Comparison of ENCODE assay signal across 8 cellular contexts in the genomic region with DNA sequence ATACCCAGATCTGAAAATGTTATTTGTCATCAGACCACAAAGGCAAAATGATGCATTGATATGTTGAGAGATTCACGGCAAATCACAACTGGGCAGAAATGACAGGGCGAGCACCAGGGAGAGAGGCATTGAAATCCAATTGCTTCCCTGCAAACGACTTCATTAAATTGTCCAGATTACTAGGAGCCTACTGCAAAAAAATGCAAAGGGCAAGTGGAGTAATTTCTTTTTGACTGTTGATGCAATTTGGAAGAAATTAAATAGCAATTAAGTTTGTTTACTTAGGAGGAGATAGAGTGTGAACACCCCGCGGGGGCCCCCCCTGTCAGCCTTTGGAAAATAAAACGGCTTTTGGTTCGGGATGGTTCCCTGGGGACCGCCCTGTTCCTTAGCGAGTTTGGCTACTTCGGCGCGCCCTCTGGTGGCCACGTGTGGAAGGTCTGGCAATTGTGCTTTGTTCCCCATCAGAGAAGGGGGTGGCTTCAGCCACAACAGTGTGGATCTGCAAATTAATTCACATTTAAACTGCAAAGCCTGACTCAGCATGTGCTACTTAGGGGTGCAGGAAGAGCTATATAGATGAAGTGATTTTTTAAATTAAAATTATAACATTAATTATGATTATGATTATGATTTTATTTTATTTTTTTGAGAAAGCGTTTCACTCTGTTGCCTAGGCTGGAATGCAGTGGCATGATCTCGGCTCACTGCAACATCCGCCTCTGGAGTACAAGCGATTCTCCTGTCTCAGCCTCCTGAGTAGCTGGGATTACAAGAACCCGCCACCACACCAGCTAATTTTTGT. TPM values are rescaled to one million over a fixed set of nuclear protein-coding genes. Genes with fewer than 3 reads are reported as not detected.
DNase-seq lines count a peak whose midpoint lies in the region; ATAC-seq lines count a peak whose summit lies in the region.

No MANE protein-coding gene starts in this region.

- H3K27ac Mint-ChIP-seq in activated CD4-positive, alpha-beta memory T cell treated with anti-CD3 and anti-CD28 coated beads, Interleukin-2, amount 10 ng/mL, durations not matched to agents 7 days and 5 days, result no peak overlapping the region
- H3K27ac Mint-ChIP-seq in memory B cell, result no peak overlapping the region

- no peaks in the 10 kb centered on the region for H4K20me1 ChIP-seq in BLaER1

- no peaks in the 10 kb centered on the region for H3K9me3 Mint-ChIP-seq in activated CD4-positive, alpha-beta memory T cell treated with anti-CD3 and anti-CD28 coated beads, Interleukin-2, amount 10 ng/mL, durations not matched to agents 7 days and 5 days
- no peaks in the 10 kb centered on the region for H3K9me3 Mint-ChIP-seq in memory B cell

- H3K36me3 Mint-ChIP-seq in activated CD4-positive, alpha-beta memory T cell treated with anti-CD3 and anti-CD28 coated beads, Interleukin-2, amount 10 ng/mL, durations not matched to agents 7 days and 5 days (ENCODE audit: low read depth), result no peaks in the 10 kb centered on the region
- H3K36me3 Mint-ChIP-seq in memory B cell, result no peaks in the 10 kb centered on the region

- DNase-seq in NCI-H526 treated with DMSO at 0.1 percent for 48 hours (lab: John Stamatoyannopoulos, UW), result peak; percentile 60
- peak; percentile 82 for DNase-seq in activated CD4-positive, alpha-beta memory T cell treated with anti-CD3 and anti-CD28 coated beads, Interleukin-2, amount 10 ng/mL, durations not matched to agents 7 days and 5 days
- DNase-seq in ecto neural progenitor cell (ENCODE audit: low spot score), result peak; percentile 91
- peak; percentile 79 to 83 for DNase-seq in memory B cell (ENCODE audit: low spot score in 2 of 2)
- peak; percentile 52 to 68 (median 67) for DNase-seq in stimulated activated CD4-positive, alpha-beta T cell treated with anti-CD3 and anti-CD28 coated beads, TNF-alpha, amount 100 ng/mL, for 48 hours (ENCODE audit: low read depth in 3 of 3)

- H3K4me2 ChIP-seq in BLaER1, result peak overlapping the region; percentile 70

- POLR2A ChIA-PET in activated CD4-positive, alpha-beta memory T cell treated with anti-CD3 and anti-CD28 coated beads, Interleukin-2, amount 10 ng/mL, durations not matched to agents 7 days and 5 days (lab: Charles Lee), result no interaction called here

- H3K4me3 Mint-ChIP-seq in activated CD4-positive, alpha-beta memory T cell treated with anti-CD3 and anti-CD28 coated beads, Interleukin-2, amount 10 ng/mL, durations not matched to agents 7 days and 5 days, result peak overlapping the region; percentile 21
- peak overlapping the region; percentile 52 for H3K4me3 Mint-ChIP-seq in memory B cell

- H3K4me1 Mint-ChIP-seq in activated CD4-positive, alpha-beta memory T cell treated with anti-CD3 and anti-CD28 coated beads, Interleukin-2, amount 10 ng/mL, durations not matched to agents 7 days and 5 days, result peaks cover 5% of the 10 kb centered on the region
- H3K4me1 Mint-ChIP-seq in memory B cell, result peaks cover 5% of the 10 kb centered on the region

- peaks cover 2% of the 10 kb centered on the region for H3K27me3 Mint-ChIP-seq in activated CD4-positive, alpha-beta memory T cell treated with anti-CD3 and anti-CD28 coated beads, Interleukin-2, amount 10 ng/mL, durations not matched to agents 7 days and 5 days
- peaks cover 2% of the 10 kb centered on the region for H3K27me3 Mint-ChIP-seq in memory B cell

- no peaks in the 10 kb centered on the region for H3K9me3 ChIP-seq in BLaER1

- H3K9ac ChIP-seq in BLaER1, result no peak overlapping the region

- peak overlapping the region; percentile 57 for H3K4me3 ChIP-seq in BLaER1

- no peaks in the 10 kb centered on the region for H3K27me3 ChIP-seq in BLaER1

- H3K4me1 ChIP-seq in BLaER1, result peaks cover 6% of the 10 kb centered on the region

- H3K36me3 ChIP-seq in BLaER1, result no peaks in the 10 kb centered on the region

- CTCF ChIA-PET in activated CD4-positive, alpha-beta memory T cell treated with anti-CD3 and anti-CD28 coated beads, Interleukin-2, amount 10 ng/mL, durations not matched to agents 7 days and 5 days (lab: Charles Lee), result interaction anchor here (0.5 to 2.5 kb wide), 15 partner anchors 11 to 184 kb away, joined by 3 to 14 read pairs (median 3); partner anchors contain the start of genes ARL6IP1 and SMG1

- peak; percentile 59 for ATAC-seq in HG02588 (IDR thresholded peaks at IDR 0.05; ENCODE audit: unreplicated experiment)
- ATAC-seq in memory B cell (ENCODE audit: low read depth), result peak; percentile 82
- no peak for ATAC-seq in HG03354 (IDR thresholded peaks at IDR 0.05; ENCODE audit: poor library complexity, severe bottlenecking, unreplicated experiment)

- H3K27ac ChIP-seq in BLaER1, result no peak overlapping the region

RNA-seq across cellular contexts. Expression of gene TMC7, which starts 14.5 kb away (rescaled TPM):
- total RNA-seq in activated CD4-positive, alpha-beta memory T cell treated with anti-CD3 and anti-CD28 coated beads, Interleukin-2, amount 10 ng/mL, durations not matched to agents 7 days and 5 days, result not detected

RNA-seq across cellular contexts. Expression of gene SMG1, which starts 43.0 kb away (rescaled TPM):
- 100 to 1,000 TPM; 107 to 109 TPM for total RNA-seq in activated CD4-positive, alpha-beta memory T cell treated with anti-CD3 and anti-CD28 coated beads, Interleukin-2, amount 10 ng/mL, durations not matched to agents 7 days and 5 days
